Comparison of ENCODE assay signal across 36 cellular contexts in the genomic region with DNA sequence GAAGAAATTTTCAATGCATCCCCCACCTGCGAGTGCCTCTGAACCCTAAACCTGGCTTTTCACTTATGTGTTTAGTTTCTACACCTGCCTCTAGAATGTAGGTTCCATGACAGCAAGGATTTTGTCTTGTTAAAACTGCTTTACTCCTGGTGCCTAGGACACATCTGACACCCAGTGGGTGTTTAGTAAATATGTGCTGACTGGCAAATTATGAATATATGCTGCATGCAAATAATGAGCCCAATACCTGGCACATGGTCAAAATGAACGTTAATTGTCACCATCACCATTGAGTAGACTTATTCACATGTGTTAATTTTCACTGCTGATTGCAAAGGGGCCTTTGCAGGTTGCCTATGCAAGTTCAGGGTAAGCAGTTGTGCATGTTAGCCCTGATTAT.
"Had no signal": no experiment of that assay in that cellular context is flagged by ENCODE, and none has a peak within 500 bp of the region (broad histone marks: within the 10 kb centered on the region; RNA-seq: fewer than 3 reads in every experiment).

No MANE protein-coding gene starts in this region.

- H3K27ac Mint-ChIP-seq: activated B cell treated with CpG ODN at 0.5 μM for 24 hours; activated CD4-positive, alpha-beta memory T cell treated with anti-CD3 and anti-CD28 coated beads, Interleukin-2, amount 10 ng/mL, durations not matched to agents 7 days and 5 days; activated CD4-positive, alpha-beta T cell treated with anti-CD3 and anti-CD28 coated beads, Interleukin-2, amount 10 ng/mL, durations not matched to agents 7 days and 5 days; activated CD8-positive, alpha-beta T cell treated with anti-CD3 and anti-CD28 coated beads, Interleukin-2, amount 10 ng/mL, durations not matched to agents 7 days and 5 days; activated naive CD4-positive, alpha-beta T cell treated with anti-CD3 and anti-CD28 coated beads for 36 hours; activated naive CD4-positive, alpha-beta T cell treated with anti-CD3 and anti-CD28 coated beads, Interleukin-2, amount 50 U/mL, for 72 hours; activated naive CD8-positive, alpha-beta T cell treated with anti-CD3 and anti-CD28 coated beads for 36 hours; activated T-cell treated with anti-CD3 and anti-CD28 coated beads, Interleukin-2, amount 50 U/mL, for 72 hours; activated T-helper 1 cell treated with anti-CD3 and anti-CD28 coated beads, Interleukin-12 subunit alpha, Interleukin-12 subunit beta, Interleukin-2, Interleukin-4 antibody, amounts not matched to agents 30 ng/mL and 10 ng/mL and 1 ng/mL, durations not matched to agents 14 hours and 24 hours and 36 hours; activated T-helper 17 cell treated with anti-CD3 and anti-CD28 coated beads, Interleukin-2, amount 50 U/mL, for 72 hours; T-helper 1 cell treated with Interleukin-12 subunit alpha and Interleukin-12 subunit beta and Interleukin-4 antibody, amounts not matched to agents 30 μg/mL and 1 μg/mL, for 36 hours; T-helper 2 cell treated with Interferon-gamma antibody and Interleukin-4, amounts not matched to agents 5 μg/mL and 100 μg/mL, for 36 hours had no signal

- H3K4me3 ChIP-seq: adrenal gland, body of pancreas, breast epithelium had no signal

- H3K4me1 ChIP-seq: adrenal gland, body of pancreas, breast epithelium had no signal

- ATAC-seq: activated CD8-positive, alpha-beta T cell treated with anti-CD3 and anti-CD28 coated beads, Interleukin-2, amount 10 ng/mL, durations not matched to agents 7 days and 5 days; activated naive CD4-positive, alpha-beta T cell treated with anti-CD3 and anti-CD28 coated beads, Interleukin-2, amount 50 U/mL, for 72 hours; activated T-cell treated with anti-CD3 and anti-CD28 coated beads, Interleukin-2, amount 50 U/mL, for 4 hours; activated T-cell treated with anti-CD3 and anti-CD28 coated beads, Interleukin-2, amount 50 U/mL, for 72 hours; activated T-helper 17 cell treated with anti-CD3 and anti-CD28 coated beads, Interleukin-2, amount 50 U/mL, for 72 hours; body of pancreas had no signal

- DNase-seq: activated B cell treated with CpG ODN at 0.5 μM for 24 hours; activated CD4-positive, alpha-beta memory T cell treated with anti-CD3 and anti-CD28 coated beads, Interleukin-2, amount 10 ng/mL, durations not matched to agents 7 days and 5 days; activated CD4-positive, alpha-beta T cell treated with anti-CD3 and anti-CD28 coated beads for 48 hours; activated CD4-positive, alpha-beta T cell treated with anti-CD3 and anti-CD28 coated beads, Interleukin-2, amount 10 ng/mL, durations not matched to agents 7 days and 5 days; activated CD4-positive, alpha-beta T cell treated with anti-CD3 and anti-CD28 coated beads, Interleukin-2, amount 50 U/mL, for 48 hours; activated CD4-positive, CD25-positive, alpha-beta regulatory T cell treated with anti-CD3 and anti-CD28 coated beads, Interleukin-2, amount 50 U/mL, for 72 hours; activated CD8-positive, alpha-beta memory T cell treated with anti-CD3 and anti-CD28 coated beads, Interleukin-2, amount 50 U/mL, for 4 hours; activated CD8-positive, alpha-beta T cell treated with anti-CD3 and anti-CD28 coated beads, Interleukin-2, amount 10 ng/mL, durations not matched to agents 7 days and 5 days; activated effector memory CD4-positive, alpha-beta T cell treated with anti-CD3 and anti-CD28 coated beads, Interleukin-2, amount 50 U/mL, for 16 hours; activated gamma-delta T cell treated with Interleukin-2 at 50 U/mL for 16 hours; activated naive CD4-positive, alpha-beta T cell; activated naive CD4-positive, alpha-beta T cell treated with anti-CD3 and anti-CD28 coated beads for 36 hours; activated naive CD4-positive, alpha-beta T cell treated with anti-CD3 and anti-CD28 coated beads, Interleukin-2, amount 50 U/mL, for 16 hours; activated naive CD8-positive, alpha-beta T cell treated with anti-CD3 and anti-CD28 coated beads for 36 hours; activated T-cell treated with anti-CD3 and anti-CD28 coated beads for 4 hours; activated T-cell treated with anti-CD3 and anti-CD28 coated beads, Interleukin-2, amount 50 U/mL, for 1 hour; activated T-cell treated with anti-CD3 and anti-CD28 coated beads, Interleukin-2, amount 50 U/mL, for 4 hours; activated T-cell treated with anti-CD3 and anti-CD28 coated beads, Interleukin-2, amount 50 U/mL, for 72 hours; adrenal gland; amniotic stem cell; aorta; body of pancreas; brain microvascular endothelial cell; central memory CD4-positive, alpha-beta T cell; T-helper 1 cell; T-helper 2 cell; T-helper 9 cell had no signal

- H3K36me3 Mint-ChIP-seq: activated naive CD4-positive, alpha-beta T cell treated with anti-CD3 and anti-CD28 coated beads, Interleukin-2, amount 50 U/mL, for 72 hours; activated naive CD8-positive, alpha-beta T cell treated with anti-CD3 and anti-CD28 coated beads for 36 hours had no signal

- H3K27me3 ChIP-seq: adrenal gland, body of pancreas, brain microvascular endothelial cell had no signal

- H3K36me3 ChIP-seq: adrenal gland, brain microvascular endothelial cell, breast epithelium had no signal

- H3K9me3 ChIP-seq: adrenal gland, body of pancreas, breast epithelium had no signal

- FAIRE-seq: astrocyte, TTC549 had no signal

- H3K9me3 Mint-ChIP-seq: activated B cell treated with CpG ODN at 0.5 μM for 24 hours; activated CD4-positive, alpha-beta memory T cell treated with anti-CD3 and anti-CD28 coated beads, Interleukin-2, amount 10 ng/mL, durations not matched to agents 7 days and 5 days; activated CD4-positive, alpha-beta T cell treated with anti-CD3 and anti-CD28 coated beads, Interleukin-2, amount 10 ng/mL, durations not matched to agents 7 days and 5 days; activated naive CD4-positive, alpha-beta T cell treated with anti-CD3 and anti-CD28 coated beads for 36 hours; activated naive CD4-positive, alpha-beta T cell treated with anti-CD3 and anti-CD28 coated beads, Interleukin-2, amount 50 U/mL, for 72 hours; activated naive CD8-positive, alpha-beta T cell treated with anti-CD3 and anti-CD28 coated beads for 36 hours; activated T-cell treated with anti-CD3 and anti-CD28 coated beads, Interleukin-2, amount 50 U/mL, for 4 hours; activated T-cell treated with anti-CD3 and anti-CD28 coated beads, Interleukin-2, amount 50 U/mL, for 72 hours; activated T-helper 1 cell treated with anti-CD3 and anti-CD28 coated beads, Interleukin-12 subunit alpha, Interleukin-12 subunit beta, Interleukin-2, Interleukin-4 antibody, amounts not matched to agents 30 ng/mL and 10 ng/mL and 1 ng/mL, durations not matched to agents 14 hours and 24 hours and 36 hours; activated T-helper 17 cell treated with anti-CD3 and anti-CD28 coated beads, Interleukin-2, amount 50 U/mL, for 72 hours; T-helper 1 cell treated with Interleukin-12 subunit alpha and Interleukin-12 subunit beta and Interleukin-4 antibody, amounts not matched to agents 30 μg/mL and 1 μg/mL, for 36 hours; T-helper 2 cell treated with Interferon-gamma antibody and Interleukin-4, amounts not matched to agents 5 μg/mL and 100 μg/mL, for 36 hours had no signal

- H3K4me3 Mint-ChIP-seq: activated B cell treated with CpG ODN at 0.5 μM for 24 hours; activated CD4-positive, alpha-beta memory T cell treated with anti-CD3 and anti-CD28 coated beads, Interleukin-2, amount 10 ng/mL, durations not matched to agents 7 days and 5 days; activated CD4-positive, alpha-beta T cell treated with anti-CD3 and anti-CD28 coated beads, Interleukin-2, amount 10 ng/mL, durations not matched to agents 7 days and 5 days; activated CD8-positive, alpha-beta T cell treated with anti-CD3 and anti-CD28 coated beads, Interleukin-2, amount 10 ng/mL, durations not matched to agents 7 days and 5 days; activated naive CD4-positive, alpha-beta T cell treated with anti-CD3 and anti-CD28 coated beads for 36 hours; activated naive CD8-positive, alpha-beta T cell treated with anti-CD3 and anti-CD28 coated beads for 36 hours; activated T-cell treated with anti-CD3 and anti-CD28 coated beads, Interleukin-2, amount 50 U/mL, for 4 hours; activated T-cell treated with anti-CD3 and anti-CD28 coated beads, Interleukin-2, amount 50 U/mL, for 72 hours; activated T-helper 1 cell treated with anti-CD3 and anti-CD28 coated beads, Interleukin-12 subunit alpha, Interleukin-12 subunit beta, Interleukin-2, Interleukin-4 antibody, amounts not matched to agents 30 ng/mL and 10 ng/mL and 1 ng/mL, durations not matched to agents 14 hours and 24 hours and 36 hours; activated T-helper 17 cell treated with anti-CD3 and anti-CD28 coated beads, Interleukin-2, amount 50 U/mL, for 72 hours; T-helper 1 cell treated with Interleukin-12 subunit alpha and Interleukin-12 subunit beta and Interleukin-4 antibody, amounts not matched to agents 30 μg/mL and 1 μg/mL, for 36 hours; T-helper 2 cell treated with Interferon-gamma antibody and Interleukin-4, amounts not matched to agents 5 μg/mL and 100 μg/mL, for 36 hours had no signal

- H3K4me1 Mint-ChIP-seq: activated B cell treated with CpG ODN at 0.5 μM for 24 hours; activated CD4-positive, alpha-beta memory T cell treated with anti-CD3 and anti-CD28 coated beads, Interleukin-2, amount 10 ng/mL, durations not matched to agents 7 days and 5 days; activated CD4-positive, alpha-beta T cell treated with anti-CD3 and anti-CD28 coated beads, Interleukin-2, amount 10 ng/mL, durations not matched to agents 7 days and 5 days; activated naive CD8-positive, alpha-beta T cell treated with anti-CD3 and anti-CD28 coated beads for 36 hours; activated T-helper 17 cell treated with anti-CD3 and anti-CD28 coated beads, Interleukin-2, amount 50 U/mL, for 72 hours had no signal

- H3K27ac ChIP-seq: body of pancreas, brain microvascular endothelial cell, breast epithelium, VCaP had no signal

- H3K27me3 Mint-ChIP-seq: activated B cell treated with CpG ODN at 0.5 μM for 24 hours; activated CD4-positive, alpha-beta memory T cell treated with anti-CD3 and anti-CD28 coated beads, Interleukin-2, amount 10 ng/mL, durations not matched to agents 7 days and 5 days; activated CD4-positive, alpha-beta T cell treated with anti-CD3 and anti-CD28 coated beads, Interleukin-2, amount 10 ng/mL, durations not matched to agents 7 days and 5 days had no signal
